ENCODE assay signal across 1 cellular context in the genomic region with DNA sequence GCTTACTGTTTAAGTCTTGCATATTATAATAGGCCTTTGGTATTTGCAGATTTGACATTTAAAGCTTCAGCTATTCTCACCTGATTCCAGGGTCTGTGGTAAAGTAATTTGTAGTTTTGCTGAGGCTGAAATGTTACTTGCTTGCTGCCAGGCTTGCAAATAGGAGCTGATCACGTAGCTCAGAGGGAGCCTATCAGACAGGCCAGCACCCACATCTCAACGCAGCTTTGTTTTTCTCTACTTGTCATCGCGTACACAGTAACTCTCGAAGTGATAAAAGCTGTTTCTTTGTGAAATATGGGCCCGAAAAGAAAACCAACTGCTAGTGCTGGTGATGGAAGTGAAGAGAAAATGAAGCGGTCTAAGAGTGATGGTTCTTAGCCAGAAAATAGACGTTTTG.
TF ChIP-seq lines count a peak whose summit lies in the region.

No MANE protein-coding gene starts in this region.

TF ChIP-seq in GM12878, 131 proteins besides CTCF, POLR2A, EP300 and RAD21:
- TF ChIP-seq, protein P1, sequence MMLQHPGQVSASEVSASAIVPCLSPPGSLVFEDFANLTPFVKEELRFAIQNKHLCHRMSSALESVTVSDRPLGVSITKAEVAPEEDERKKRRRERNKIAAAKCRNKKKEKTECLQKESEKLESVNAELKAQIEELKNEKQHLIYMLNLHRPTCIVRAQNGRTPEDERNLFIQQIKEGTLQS (IDR thresholded peaks at IDR 0.05; ENCODE audit: borderline replicate concordance, extremely low read depth, low read depth, low read length): no peak
- TF ChIP-seq KLF5 (IDR thresholded peaks at IDR 0.05; ENCODE audit: partially characterized antibody): no peak
- TF ChIP-seq TAF1 (IDR thresholded peaks at IDR 0.05; ENCODE audit: borderline replicate concordance, low read depth, low read length): no peak
- no peak for TF ChIP-seq SIN3A (IDR thresholded peaks at IDR 0.05; ENCODE audit: low read depth, low read length)
- TF ChIP-seq MTA2 (IDR thresholded peaks at IDR 0.05; ENCODE audit: low read depth): no peak
- TF ChIP-seq ZNF217 (IDR thresholded peaks at IDR 0.05): no peak
- TF ChIP-seq BHLHE40 (IDR thresholded peaks at IDR 0.05; ENCODE audit: borderline replicate concordance in 1 of 2, low read depth in 2 of 2, low read length in 1 of 2): no peak
- no peak for TF ChIP-seq ATF7 (IDR thresholded peaks at IDR 0.05; ENCODE audit: low read depth)
- TF ChIP-seq YBX1 (IDR thresholded peaks at IDR 0.05): no peak
- TF ChIP-seq E4F1 (IDR thresholded peaks at IDR 0.05; ENCODE audit: borderline replicate concordance, partially characterized antibody): no peak
- no peak for TF ChIP-seq CHD1 (IDR thresholded peaks at IDR 0.05; ENCODE audit: low read depth, low read length)
- TF ChIP-seq, protein P2, sequence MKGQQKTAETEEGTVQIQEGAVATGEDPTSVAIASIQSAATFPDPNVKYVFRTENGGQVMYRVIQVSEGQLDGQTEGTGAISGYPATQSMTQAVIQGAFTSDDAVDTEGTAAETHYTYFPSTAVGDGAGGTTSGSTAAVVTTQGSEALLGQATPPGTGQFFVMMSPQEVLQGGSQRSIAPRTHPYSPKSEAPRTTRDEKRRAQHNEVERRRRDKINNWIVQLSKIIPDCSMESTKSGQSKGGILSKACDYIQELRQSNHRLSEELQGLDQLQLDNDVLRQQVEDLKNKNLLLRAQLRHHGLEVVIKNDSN (IDR thresholded peaks at IDR 0.05; ENCODE audit: borderline replicate concordance, extremely low read length, insufficient read depth, low read depth, low read length): no peak
- TF ChIP-seq STAT3 (IDR thresholded peaks at IDR 0.05; ENCODE audit: low read depth, low read length): no peak
- TF ChIP-seq, protein P3, sequence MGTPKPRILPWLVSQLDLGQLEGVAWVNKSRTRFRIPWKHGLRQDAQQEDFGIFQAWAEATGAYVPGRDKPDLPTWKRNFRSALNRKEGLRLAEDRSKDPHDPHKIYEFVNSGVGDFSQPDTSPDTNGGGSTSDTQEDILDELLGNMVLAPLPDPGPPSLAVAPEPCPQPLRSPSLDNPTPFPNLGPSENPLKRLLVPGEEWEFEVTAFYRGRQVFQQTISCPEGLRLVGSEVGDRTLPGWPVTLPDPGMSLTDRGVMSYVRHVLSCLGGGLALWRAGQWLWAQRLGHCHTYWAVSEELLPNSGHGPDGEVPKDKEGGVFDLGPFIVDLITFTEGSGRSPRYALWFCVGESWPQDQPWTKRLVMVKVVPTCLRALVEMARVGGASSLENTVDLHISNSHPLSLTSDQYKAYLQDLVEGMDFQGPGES (IDR thresholded peaks at IDR 0.05): no peak
- TF ChIP-seq EZH2 (IDR thresholded peaks at IDR 0.05; ENCODE audit: borderline replicate concordance, control insufficient read depth, low read depth, low read length): no peak
- TF ChIP-seq BCL3 (IDR thresholded peaks at IDR 0.05; ENCODE audit: borderline replicate concordance, insufficient read depth, low read depth, low read length, poor library complexity, severe bottlenecking): no peak
TF ChIP-seq in GM12878: peak in this region for 0.
